In the genomic region with DNA sequence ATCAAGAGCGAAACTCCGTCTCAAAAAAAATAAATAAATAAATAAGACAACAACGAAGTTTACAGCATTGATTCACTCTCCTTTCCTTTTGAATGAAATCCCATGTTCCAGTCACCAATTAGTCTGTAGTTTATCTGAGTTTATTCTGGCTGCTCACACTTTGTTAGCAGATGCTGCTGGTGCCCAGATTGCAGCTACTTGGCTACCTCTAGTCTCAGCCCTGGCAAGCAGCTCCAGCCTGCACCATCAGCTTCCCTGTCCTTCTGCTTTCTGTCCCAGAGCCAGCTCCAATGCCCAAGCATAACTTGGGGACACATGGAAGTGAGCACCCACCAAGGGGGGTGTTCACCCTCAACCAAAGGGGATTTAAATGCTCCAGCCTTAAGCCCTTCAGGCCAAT, we compare ENCODE assay signal across 20 cellular contexts. TPM values are rescaled to one million over a fixed set of nuclear protein-coding genes. Genes with fewer than 3 reads are reported as not detected.
DNase-seq lines count a peak whose midpoint lies in the region; ATAC-seq and TF ChIP-seq lines count a peak whose summit lies in the region.
"Had no signal": no experiment of that assay in that cellular context is flagged by ENCODE, and none has a peak within 500 bp of the region (broad histone marks: within the 10 kb centered on the region; RNA-seq: fewer than 3 reads in every experiment).

No MANE protein-coding gene starts in this region.

- H3K4me2 ChIP-seq in GM23338, result no peak overlapping the region
- H3K4me2 ChIP-seq in GM23248 (ENCODE audit: unreplicated experiment), result no peak overlapping the region

- H3K27me3 ChIP-seq in GM23338 (ENCODE audit: insufficient read depth) (no peaks in the 10 kb centered on the region), GM23248 (replicated peaks; ENCODE audit: insufficient read depth) (no peaks in the 10 kb centered on the region)
- H3K27me3 ChIP-seq: SJCRH30 had no signal

- ATAC-seq in GM23338 (no peak), left lobe of liver (peak; percentile 42)

- WGBS in lower leg skin, 2 donors, result 72 to 79% methylated on average over 3 of the region's 3 CpGs
- WGBS in GM23248 (ENCODE audit: low coverage in 1 of 2, low lambda C conversion rate in 2 of 2, missing lambda C conversion rate in 2 of 2), 2 experiments, result 15 to 20% methylated on average over 3 of the region's 3 CpGs

- H3K36me3 Mint-ChIP-seq in GM23338 (ENCODE audit: low read depth) (no peaks in the 10 kb centered on the region), brain (no peaks in the 10 kb centered on the region)
- H3K36me3 Mint-ChIP-seq: CD4-positive, CD25-positive, alpha-beta regulatory T cell had no signal

- H4K20me1 ChIP-seq in GM23338 (replicated peaks; ENCODE audit: insufficient read depth) (no peaks in the 10 kb centered on the region), GM23248 (ENCODE audit: insufficient read depth) (no peaks in the 10 kb centered on the region)

- no peak overlapping the region for H3K4me3 Mint-ChIP-seq in GM23338
- H3K4me3 Mint-ChIP-seq in brain, result peak overlapping the region in 1 of 5 experiments; percentile 47
- H3K4me3 Mint-ChIP-seq: CD4-positive, CD25-positive, alpha-beta regulatory T cell; IgD-negative memory B cell had no signal

- H3K27me3 Mint-ChIP-seq in GM23338 (ENCODE audit: insufficient read depth, low read depth, poor library complexity), result peaks cover 6% of the 10 kb centered on the region
- peaks cover 21% of the 10 kb centered on the region for H3K27me3 Mint-ChIP-seq in brain

- TF ChIP-seq CTCF in GM23338 (conservative IDR thresholded peaks at IDR 0.05; ENCODE audit: low read depth in 2 of 2) (no peak), brain (conservative IDR thresholded peaks at IDR 0.05) (no peak), lower leg skin (IDR thresholded peaks at IDR 0.05) (no peak)

- H3K27ac Mint-ChIP-seq in GM23338 (0 out of 2 replicates have a peak overlapping the region, but pooled peaks have one; percentile 60), brain (peak overlapping the region in 3 of 5 experiments; percentile 5 to 81 (median 63))
- H3K27ac Mint-ChIP-seq: IgD-negative memory B cell had no signal

- H3F3A ChIP-seq in GM23338 (replicated peaks; ENCODE audit: low read depth) (no peaks in the 10 kb centered on the region), GM23248 (ENCODE audit: insufficient read depth) (0 out of 2 replicates have a peak, but pooled peaks cover 5% of the 10 kb centered on the region)

- H3K4me3 ChIP-seq in GM23338 (no peak overlapping the region), lower leg skin (ENCODE audit: low read depth, poor library complexity, severe bottlenecking) (no peak overlapping the region), GM23248 (no peak overlapping the region)
- H3K4me3 ChIP-seq: SJCRH30 had no signal

- TF ChIP-seq POLR2A in lower leg skin (IDR thresholded peaks at IDR 0.05), result no peak

- in situ Hi-C loops in GM23248 (cut with MboI), result no loop called here

- peaks cover 3% of the 10 kb centered on the region; the same call in 1 of the 3 replicates for H3K9me3 Mint-ChIP-seq in GM23338
- peaks cover 0 to 12% (median 0%) of the 10 kb centered on the region in 5 experiments for H3K9me3 Mint-ChIP-seq in brain

- H3K9me2 ChIP-seq in GM23338 (ENCODE audit: insufficient read depth) (no peaks in the 10 kb centered on the region), GM23248 (ENCODE audit: insufficient read depth) (no peaks in the 10 kb centered on the region)

- intact Hi-C loops in lower leg skin (cut with DNase I; ENCODE audit: low total_unique reads), result no loop called here

- H3K27ac ChIP-seq in GM23338 (ENCODE audit: low read depth), result no peak overlapping the region
- no peak overlapping the region for H3K27ac ChIP-seq in GM23248
- H3K27ac ChIP-seq: SJCRH30 had no signal

- DNase-seq in Ammon's horn (ENCODE audit: low spot score) (peak; percentile 30), GM23338 (ENCODE audit: low spot score) (no peak), left lobe of liver (ENCODE audit: low spot score) (no peak), HCEC 1CT (no peak), lower leg skin (ENCODE audit: low spot score in 2 of 2) (no peak), GM23248 (no peak)
- DNase-seq: BE2C; Caco-2; CD4-positive, CD25-positive, alpha-beta regulatory T cell; H7; Kasumi-1; MM.1S; NCI-H1092; NCI-H146; NCI-H2081 treated with DMSO at 0.1 percent for 48 hours; NCI-H510A; NCI-H774; SJCRH30 had no signal

- H3K4me1 Mint-ChIP-seq in GM23338, result peaks cover 22% of the 10 kb centered on the region
- H3K4me1 Mint-ChIP-seq in brain, result peaks cover 14% of the 10 kb centered on the region
- H3K4me1 Mint-ChIP-seq: CD4-positive, CD25-positive, alpha-beta regulatory T cell had no signal

- no peaks in the 10 kb centered on the region for H3K9me3 ChIP-seq in GM23248 (ENCODE audit: low read depth)
- H3K9me3 ChIP-seq: BE2C, SJCRH30 had no signal

- H2AFZ ChIP-seq in GM23338, result peak overlapping the region; percentile 80
- no peak overlapping the region for H2AFZ ChIP-seq in GM23248

- H3K79me2 ChIP-seq in GM23338 (replicated peaks; ENCODE audit: insufficient read depth), result no peaks in the 10 kb centered on the region
- H3K79me2 ChIP-seq in GM23248 (ENCODE audit: insufficient read depth), result no peaks in the 10 kb centered on the region

- no peak overlapping the region for H3K9ac ChIP-seq in GM23248

- H3K36me3 ChIP-seq in GM23338 (ENCODE audit: insufficient read depth), result no peaks in the 10 kb centered on the region
- H3K36me3 ChIP-seq in GM23248 (ENCODE audit: low read depth), result no peaks in the 10 kb centered on the region
- H3K36me3 ChIP-seq: BE2C, SJCRH30 had no signal

- peaks cover 24% of the 10 kb centered on the region for H3K4me1 ChIP-seq in GM23338 (ENCODE audit: insufficient read depth)
- H3K4me1 ChIP-seq in GM23248 (ENCODE audit: insufficient read depth), result peaks cover 5% of the 10 kb centered on the region; the same call in 1 of the 2 replicates
- H3K4me1 ChIP-seq: BE2C, Caco-2 had no signal

TF ChIP-seq in GM23338, 12 proteins besides CTCF, POLR2A, EP300 and RAD21 (continues in another document):
- TF ChIP-seq POLR2AphosphoS5 (IDR thresholded peaks at IDR 0.05; ENCODE audit: low read depth) (no peak), EZH2phosphoT487 (IDR thresholded peaks at IDR 0.05; ENCODE audit: unreplicated experiment) (no peak), NANOG (IDR thresholded peaks at IDR 0.05; ENCODE audit: borderline replicate concordance) (no peak), EZH2 (IDR thresholded peaks at IDR 0.05; ENCODE audit: low read depth, unreplicated experiment) (no peak)
- TF ChIP-seq, protein P1, sequence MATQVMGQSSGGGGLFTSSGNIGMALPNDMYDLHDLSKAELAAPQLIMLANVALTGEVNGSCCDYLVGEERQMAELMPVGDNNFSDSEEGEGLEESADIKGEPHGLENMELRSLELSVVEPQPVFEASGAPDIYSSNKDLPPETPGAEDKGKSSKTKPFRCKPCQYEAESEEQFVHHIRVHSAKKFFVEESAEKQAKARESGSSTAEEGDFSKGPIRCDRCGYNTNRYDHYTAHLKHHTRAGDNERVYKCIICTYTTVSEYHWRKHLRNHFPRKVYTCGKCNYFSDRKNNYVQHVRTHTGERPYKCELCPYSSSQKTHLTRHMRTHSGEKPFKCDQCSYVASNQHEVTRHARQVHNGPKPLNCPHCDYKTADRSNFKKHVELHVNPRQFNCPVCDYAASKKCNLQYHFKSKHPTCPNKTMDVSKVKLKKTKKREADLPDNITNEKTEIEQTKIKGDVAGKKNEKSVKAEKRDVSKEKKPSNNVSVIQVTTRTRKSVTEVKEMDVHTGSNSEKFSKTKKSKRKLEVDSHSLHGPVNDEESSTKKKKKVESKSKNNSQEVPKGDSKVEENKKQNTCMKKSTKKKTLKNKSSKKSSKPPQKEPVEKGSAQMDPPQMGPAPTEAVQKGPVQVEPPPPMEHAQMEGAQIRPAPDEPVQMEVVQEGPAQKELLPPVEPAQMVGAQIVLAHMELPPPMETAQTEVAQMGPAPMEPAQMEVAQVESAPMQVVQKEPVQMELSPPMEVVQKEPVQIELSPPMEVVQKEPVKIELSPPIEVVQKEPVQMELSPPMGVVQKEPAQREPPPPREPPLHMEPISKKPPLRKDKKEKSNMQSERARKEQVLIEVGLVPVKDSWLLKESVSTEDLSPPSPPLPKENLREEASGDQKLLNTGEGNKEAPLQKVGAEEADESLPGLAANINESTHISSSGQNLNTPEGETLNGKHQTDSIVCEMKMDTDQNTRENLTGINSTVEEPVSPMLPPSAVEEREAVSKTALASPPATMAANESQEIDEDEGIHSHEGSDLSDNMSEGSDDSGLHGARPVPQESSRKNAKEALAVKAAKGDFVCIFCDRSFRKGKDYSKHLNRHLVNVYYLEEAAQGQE (IDR thresholded peaks at IDR 0.05; ENCODE audit: unreplicated experiment), result no peak

RNA-seq across cellular contexts. Expression of a gene that starts 9.6 kb away (rescaled TPM):
- 8.0 and 9.8 TPM in 2 replicates for total RNA-seq in GM23338 (2014; rRNA removed; shearing (Covaris generic))
- 7.9 and 9.7 TPM in 2 replicates for polyA plus RNA-seq in GM23338 (2016; fragmentation: Nextera tagmentation; extraction: Ambion mirVana)
- polyA plus RNA-seq in brain (ENCODE audit: insufficient read depth, low read depth, low replicate concordance), result 2.1 TPM
- 5.1 TPM for total RNA-seq in left lobe of liver
- total RNA-seq in lower leg skin, result 10 to 100 TPM in 3 of 4 donors, 1 to 10 TPM in 1; 9.0 to 18.3 (median 12.7) TPM
- 7.6 and 9.5 TPM in 2 replicates for total RNA-seq in GM23248 (2014; rRNA removed; shearing (Covaris generic))
- polyA plus RNA-seq in GM23248 (2016; fragmentation: Nextera tagmentation; extraction: Ambion mirVana), result 7.9 and 8.4 TPM in 2 replicates
